Comparison of ENCODE assay signal across 8 cellular contexts in the genomic region with DNA sequence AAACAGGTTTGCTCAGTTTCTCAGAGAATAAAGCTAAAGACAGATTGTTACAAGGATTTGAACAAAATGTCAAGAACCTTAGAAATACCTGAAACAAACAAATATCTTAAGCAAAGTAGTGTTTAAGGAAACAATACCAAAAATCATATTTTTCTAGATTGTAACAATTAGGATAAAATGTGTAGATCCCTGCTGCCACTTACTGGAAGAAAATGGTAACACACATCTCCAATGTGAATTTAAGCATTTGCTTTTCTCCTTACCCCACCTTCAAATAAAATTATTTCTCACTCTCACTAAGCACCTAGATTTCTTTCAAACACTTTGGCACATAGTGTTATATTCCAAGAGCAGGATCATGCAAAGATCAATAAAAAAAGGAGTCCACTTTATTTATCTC. TPM values are rescaled to one million over a fixed set of nuclear protein-coding genes. Genes with fewer than 3 reads are reported as not detected.
DNase-seq lines count a peak whose midpoint lies in the region; ATAC-seq and TF ChIP-seq lines count a peak whose summit lies in the region.

No MANE protein-coding gene starts in this region.

- POLR2A ChIA-PET in GM10248 (lab: Yijun Ruan, JAX) = no interaction called here

- DNase-seq in A172 (ENCODE audit: low spot score) (peak; percentile 18), GM10248 (ENCODE audit: extremely low spot score) (peak; percentile 18), RKO (ENCODE audit: low spot score) (peak; percentile 30), fibroblast of the aortic adventitia (ENCODE audit: low read depth) (peak; percentile 44), retina (no peak)
- DNase-seq in stimulated activated CD4-positive, alpha-beta T cell treated with anti-CD3 and anti-CD28 coated beads, Interleukin-15, amount 100 ng/mL, for 24 hours = no peak
- DNase-seq in activated T-cell treated with anti-CD3 and anti-CD28 coated beads, Interleukin-2, amount 50 U/mL, for 1 hour = no peak
- no peak for DNase-seq in stimulated activated naive CD8-positive, alpha-beta T cell treated with anti-CD3 and anti-CD28 coated beads, Interleukin-15, Interleukin-2, amounts not matched to agents 100 U/mL and 50 U/mL, for 24 hours

- CTCF ChIA-PET in GM10248 (lab: Yijun Ruan, JAX) = interaction anchor here (0.9 to 1.0 kb wide), 3 partner anchors 8 to 55 kb away, joined by 3 read pairs; no protein-coding TSS in a partner anchor

- TF ChIP-seq CTCF in GM10248 (IDR thresholded peaks at IDR 0.05; ENCODE audit: control extremely low read depth, extremely low read depth, low read depth, missing control alignments) = peak; percentile 41
- peak; percentile 56 for TF ChIP-seq CTCF in fibroblast of the aortic adventitia (IDR thresholded peaks at IDR 0.05; ENCODE audit: insufficient read depth, low read length)

- H3K4me3 ChIP-seq in fibroblast of the aortic adventitia (ENCODE audit: low read depth, low read length) = no peak overlapping the region

- no peak for ATAC-seq in stimulated activated naive CD8-positive, alpha-beta T cell treated with anti-CD3 and anti-CD28 coated beads, Interleukin-15, Interleukin-2, amounts not matched to agents 100 U/mL and 50 U/mL, for 24 hours

RNA-seq across cellular contexts. Expression of a gene that starts 34.9 kb away (rescaled TPM):
- 120 TPM in 2 replicates for total RNA-seq in A172 (2014; rRNA removed; shearing (Covaris generic))
- total RNA-seq in fibroblast of the aortic adventitia (ENCODE audit: low replicate concordance) = 31.1 and 44.9 TPM in 2 replicates

Comparison
In these comparisons a context has a peak if more than half of its experiments do, and no peak if none do; other contexts are left out.
1. DNase-seq: peak in A172 (single experiment), GM10248 (single experiment), RKO (single experiment) and fibroblast of the aortic adventitia (single experiment); none in stimulated activated CD4-positive, alpha-beta T cell treated with anti-CD3 and anti-CD28 coated beads, Interleukin-15, amount 100 ng/mL, for 24 hours (single experiment), activated T-cell treated with anti-CD3 and anti-CD28 coated beads, Interleukin-2, amount 50 U/mL, for 1 hour (single experiment), retina (single experiment) and stimulated activated naive CD8-positive, alpha-beta T cell treated with anti-CD3 and anti-CD28 coated beads, Interleukin-15, Interleukin-2, amounts not matched to agents 100 U/mL and 50 U/mL, for 24 hours (single experiment).